Comparison of ENCODE assay signal across 22 cellular contexts in the genomic region with DNA sequence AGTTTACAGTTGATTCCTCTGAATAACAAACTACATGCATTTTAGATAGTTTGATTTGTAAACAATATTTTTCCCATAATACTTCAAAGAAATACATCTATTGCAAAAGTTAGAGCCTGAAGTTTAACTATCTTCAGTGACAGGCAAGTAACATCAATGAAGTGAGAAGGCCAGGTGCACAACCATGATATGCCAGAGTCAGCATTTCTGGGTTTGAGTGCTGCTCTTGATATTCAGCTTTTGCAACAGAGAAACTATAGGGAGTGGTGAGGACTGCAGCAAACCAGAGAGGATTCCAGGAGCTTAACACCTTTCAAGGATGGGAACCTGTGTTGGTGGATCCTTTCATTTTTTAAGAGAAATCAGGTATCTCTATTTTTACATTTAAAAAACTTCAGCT.
"Had no signal": no experiment of that assay in that cellular context is flagged by ENCODE, and none has a peak within 500 bp of the region (broad histone marks: within the 10 kb centered on the region; RNA-seq: fewer than 3 reads in every experiment).

No MANE protein-coding gene starts in this region.

- H3K27me3 ChIP-seq: MG63, SJCRH30 had no signal

- H3K27ac ChIP-seq: HL-60, SJCRH30 had no signal

- H3K36me3 ChIP-seq: MG63, SJCRH30 had no signal

- FAIRE-seq: HTR-8/SVneo had no signal

- DNase-seq: Karpas-422; KG1; MG63; NCI-H1092 treated with DMSO at 0.1 percent for 48 hours; NCI-H1436; NCI-H187; NCI-H2029; NCI-H2081 treated with DMSO at 0.1 percent for 48 hours; NCI-H2171 treated with DMSO at 0.1 percent for 48 hours; NCI-H2227 treated with DMSO at 0.1 percent for 48 hours; NCI-H524; NCI-H69; NCI-H774; NK-92 treated with Interleukin-12 subunit alpha and Interleukin-12 subunit beta, amount 100 ng/mL, for 24 hours; PC-3; SHP77 treated with DMSO at 0.1 percent for 48 hours; SJCRH30 had no signal

- H3K4me3 ChIP-seq: MG63, SJCRH30 had no signal

- ATAC-seq: Panc1, PC-3, Right ventricle myocardium inferior, SK-N-SH treated with all-trans-retinoic acid at 6 μM for 48 hours had no signal

- H3K9me3 ChIP-seq: MG63, SJCRH30 had no signal
